ENCODE assay signal across 14 cellular contexts in the genomic region with DNA sequence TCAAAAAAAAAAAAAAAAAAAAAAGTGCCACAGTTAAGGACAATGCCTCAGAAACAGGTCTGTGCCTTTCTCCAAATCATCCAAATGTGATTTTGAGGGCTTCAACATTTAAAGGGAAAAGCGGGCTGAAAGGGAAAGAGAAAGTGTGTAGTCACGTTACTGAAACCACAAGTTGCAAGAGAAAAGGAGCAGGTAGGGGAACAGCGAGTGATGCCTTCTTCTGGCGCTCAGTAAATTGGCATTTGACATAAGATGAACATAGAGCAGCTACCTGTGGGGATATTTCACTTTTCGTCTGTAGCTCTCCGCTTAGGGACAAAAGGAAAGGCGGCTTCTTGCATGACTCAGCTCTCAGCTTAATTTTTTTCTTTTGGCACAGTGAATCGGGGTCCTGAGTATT. TPM values are rescaled to one million over a fixed set of nuclear protein-coding genes. Genes with fewer than 3 reads are reported as not detected.
A peak's percentile ranks its signal among the peaks of the same experiment; 100 is the strongest.
DNase-seq lines count a peak whose midpoint lies in the region; ATAC-seq and TF ChIP-seq lines count a peak whose summit lies in the region.
"Had no signal": no experiment of that assay in that cellular context is flagged by ENCODE, and none has a peak within 500 bp of the region (broad histone marks: within the 10 kb centered on the region; RNA-seq: fewer than 3 reads in every experiment).

No MANE protein-coding gene starts in this region.

- H3K4me1 Mint-ChIP-seq in activated naive CD4-positive, alpha-beta T cell treated with anti-CD3 and anti-CD28 coated beads, Interleukin-2, amount 10 ng/mL, durations not matched to agents 7 days and 5 days = peaks cover 65% of the 10 kb centered on the region
- peaks cover 28% of the 10 kb centered on the region for H3K4me1 Mint-ChIP-seq in activated naive CD8-positive, alpha-beta T cell (ENCODE audit: low read depth)
- peaks cover 34 to 63% of the 10 kb centered on the region in 2 donors for H3K4me1 Mint-ChIP-seq in stimulated activated naive B cell treated with anti-CD40 and anti-IgM and Interleukin-4, amounts not matched to agents 10 μg/mL and 1 μg/mL and 100 μg/mL, for 72 hours

- ATAC-seq in HG03442 (IDR thresholded peaks at IDR 0.05; ENCODE audit: unreplicated experiment) = peak; percentile 56
- ATAC-seq in stimulated activated naive B cell treated with anti-CD40 and anti-IgM and Interleukin-4, amounts not matched to agents 10 μg/mL and 1 μg/mL and 100 μg/mL, for 72 hours (replicated peaks) = no peak
- ATAC-seq: left colon, pancreas had no signal

- peak overlapping the region; percentile 65 for H3K4me3 Mint-ChIP-seq in activated naive CD4-positive, alpha-beta T cell treated with anti-CD3 and anti-CD28 coated beads, Interleukin-2, amount 10 ng/mL, durations not matched to agents 7 days and 5 days
- peak overlapping the region; percentile 82 for H3K4me3 Mint-ChIP-seq in activated naive CD8-positive, alpha-beta T cell
- H3K4me3 Mint-ChIP-seq in stimulated activated naive B cell treated with anti-CD40 and anti-IgM and Interleukin-4, amounts not matched to agents 10 μg/mL and 1 μg/mL and 100 μg/mL, for 72 hours = peak overlapping the region; percentile 72 to 82

- intact Hi-C loops in uterus (cut with DNase I; ENCODE audit: low total_unique reads) = no loop called here

- no peaks in the 10 kb centered on the region for H3K36me3 ChIP-seq in uterus
- H3K36me3 ChIP-seq: pancreas had no signal

- no peak for TF ChIP-seq CTCF in uterus (IDR thresholded peaks at IDR 0.05)

- no peak overlapping the region for H3K4me3 ChIP-seq in uterus
- H3K4me3 ChIP-seq: pancreas had no signal

- H3K9me3 Mint-ChIP-seq in activated naive CD4-positive, alpha-beta T cell treated with anti-CD3 and anti-CD28 coated beads, Interleukin-2, amount 10 ng/mL, durations not matched to agents 7 days and 5 days = no peaks in the 10 kb centered on the region
- H3K9me3 Mint-ChIP-seq in activated naive CD8-positive, alpha-beta T cell (ENCODE audit: low read depth) = no peaks in the 10 kb centered on the region
- peaks cover 0 to 2% of the 10 kb centered on the region in 2 donors for H3K9me3 Mint-ChIP-seq in stimulated activated naive B cell treated with anti-CD40 and anti-IgM and Interleukin-4, amounts not matched to agents 10 μg/mL and 1 μg/mL and 100 μg/mL, for 72 hours

- CTCF ChIA-PET in activated naive CD4-positive, alpha-beta T cell treated with anti-CD3 and anti-CD28 coated beads, Interleukin-2, amount 10 ng/mL, durations not matched to agents 7 days and 5 days (lab: Charles Lee) = interaction anchor here (1.1 to 3.1 kb wide), 14 partner anchors 9 to 248 kb away, joined by 3 to 65 read pairs (median 19); a partner anchor contains a TSS

- peaks cover 9% of the 10 kb centered on the region for H3K27me3 Mint-ChIP-seq in activated naive CD4-positive, alpha-beta T cell treated with anti-CD3 and anti-CD28 coated beads, Interleukin-2, amount 10 ng/mL, durations not matched to agents 7 days and 5 days
- no peaks in the 10 kb centered on the region for H3K27me3 Mint-ChIP-seq in activated naive CD8-positive, alpha-beta T cell
- peaks cover 12 to 36% of the 10 kb centered on the region in 2 donors for H3K27me3 Mint-ChIP-seq in stimulated activated naive B cell treated with anti-CD40 and anti-IgM and Interleukin-4, amounts not matched to agents 10 μg/mL and 1 μg/mL and 100 μg/mL, for 72 hours

- peak; percentile 59 for DNase-seq in activated naive CD4-positive, alpha-beta T cell treated with anti-CD3 and anti-CD28 coated beads, Interleukin-2, amount 10 ng/mL, durations not matched to agents 7 days and 5 days
- no peak for DNase-seq in activated naive CD4-positive, alpha-beta T cell treated with Interleukin-2 at 50 U/mL for 16 hours
- DNase-seq in stimulated activated naive B cell treated with anti-CD40 and anti-IgM and Interleukin-4, amounts not matched to agents 10 μg/mL and 1 μg/mL and 100 μg/mL, for 72 hours = no peak
- DNase-seq in uterus = no peak
- no peak for DNase-seq in 8988T
- no peak for DNase-seq in NCI-H2107 treated with DMSO at 0.1 percent for 48 hours (lab: John Stamatoyannopoulos, UW; ENCODE audit: unreplicated experiment)
- DNase-seq: left colon; NCI-H1694; pancreas; stimulated activated CD4-positive, alpha-beta T cell treated with anti-CD3 and anti-CD28 coated beads, Interleukin-2, amount 100 ng/mL, for 24 hours had no signal

- H3K4me1 ChIP-seq in uterus = no peaks in the 10 kb centered on the region
- H3K4me1 ChIP-seq: pancreas had no signal

- H3K36me3 Mint-ChIP-seq in activated naive CD4-positive, alpha-beta T cell treated with anti-CD3 and anti-CD28 coated beads, Interleukin-2, amount 10 ng/mL, durations not matched to agents 7 days and 5 days = no peaks in the 10 kb centered on the region
- H3K36me3 Mint-ChIP-seq in activated naive CD8-positive, alpha-beta T cell = no peaks in the 10 kb centered on the region
- no peaks in the 10 kb centered on the region for H3K36me3 Mint-ChIP-seq in stimulated activated naive B cell treated with anti-CD40 and anti-IgM and Interleukin-4, amounts not matched to agents 10 μg/mL and 1 μg/mL and 100 μg/mL, for 72 hours

- peak overlapping the region; percentile 55 for H3K27ac Mint-ChIP-seq in activated naive CD4-positive, alpha-beta T cell treated with anti-CD3 and anti-CD28 coated beads, Interleukin-2, amount 10 ng/mL, durations not matched to agents 7 days and 5 days
- H3K27ac Mint-ChIP-seq in activated naive CD8-positive, alpha-beta T cell = peak overlapping the region; percentile 11
- peak overlapping the region; percentile 0 for H3K27ac Mint-ChIP-seq in stimulated activated naive B cell treated with anti-CD40 and anti-IgM and Interleukin-4, amounts not matched to agents 10 μg/mL and 1 μg/mL and 100 μg/mL, for 72 hours

- H3K27me3 ChIP-seq in uterus = no peaks in the 10 kb centered on the region
- H3K27me3 ChIP-seq: pancreas had no signal

- H3K9me3 ChIP-seq in uterus = no peaks in the 10 kb centered on the region
- H3K9me3 ChIP-seq: pancreas had no signal

- TF ChIP-seq POLR2A in uterus (IDR thresholded peaks at IDR 0.05) = no peak

- H3K27ac ChIP-seq in uterus = no peak overlapping the region
- H3K27ac ChIP-seq: pancreas had no signal

RNA-seq across cellular contexts. Expression of a gene that starts 11.1 kb away (rescaled TPM):
- 1 to 10 TPM in 1 of 4 donors, not detected in 3; 1.2 TPM for total RNA-seq in uterus
- total RNA-seq: dermis microvascular lymphatic vessel endothelial cell, frontal cortex, left colon had no signal

RNA-seq across cellular contexts. Expression of a gene that starts 14.2 kb away (rescaled TPM):
- total RNA-seq in uterus = 10 to 100 TPM; 42.6 to 67.9 (median 56.2) TPM

RNA-seq across cellular contexts. Expression of a gene that starts 24.1 kb away (rescaled TPM):
- total RNA-seq in uterus = 1 to 10 TPM in 2 of 4 donors, not detected in 2; 5.0 to 5.3 TPM

RNA-seq across cellular contexts. Expression of a gene that starts 37.9 kb away (rescaled TPM):
- 100 to 1,000 TPM in 1 of 4 donors, 10 to 100 TPM in 3; 31.3 to 118 (median 68.6) TPM for total RNA-seq in uterus

RNA-seq across cellular contexts. Expression of a gene that starts 40.4 kb away (rescaled TPM):
- total RNA-seq in uterus = 10 to 100 TPM; 13.6 to 52.6 (median 39.2) TPM

Comparison
In these comparisons a context has a peak if more than half of its experiments do, and no peak if none do; other contexts are left out.
1. H3K27ac Mint-ChIP-seq: peak in every context shown above with its lines; median percentile 55 in activated naive CD4-positive, alpha-beta T cell treated with anti-CD3 and anti-CD28 coated beads, Interleukin-2, amount 10 ng/mL, durations not matched to agents 7 days and 5 days; 11 in activated naive CD8-positive, alpha-beta T cell; 0 in stimulated activated naive B cell treated with anti-CD40 and anti-IgM and Interleukin-4, amounts not matched to agents 10 μg/mL and 1 μg/mL and 100 μg/mL, for 72 hours.